In genomic region chr17:32870027-32870670, GRCh38 we compare ENCODE assay signal across 14 cellular contexts. TPM values are rescaled to one million over a fixed set of nuclear protein-coding genes. Genes with fewer than 3 reads are reported as not detected.
DNase-seq lines count a peak whose midpoint lies in the region; ATAC-seq and TF ChIP-seq lines count a peak whose summit lies in the region.
"Had no signal": no experiment of that assay in that cellular context is flagged by ENCODE, and none has a peak within 500 bp of the region (broad histone marks: within the 10 kb centered on the region; RNA-seq: fewer than 3 reads in every experiment).

No MANE protein-coding gene starts in this region.

- H3K9me3 Mint-ChIP-seq in chondrocyte (ENCODE audit: low read depth) (peaks cover 3% of the 10 kb centered on the region), type B pancreatic cell (no peaks in the 10 kb centered on the region)

- TF ChIP-seq CTCF in chondrocyte (IDR thresholded peaks at IDR 0.05) (no peak), type B pancreatic cell (conservative IDR thresholded peaks at IDR 0.05) (no peak)

- H3K27me3 Mint-ChIP-seq in chondrocyte (ENCODE audit: low read depth) (no peaks in the 10 kb centered on the region), type B pancreatic cell (no peaks in the 10 kb centered on the region)

- no peaks in the 10 kb centered on the region for H3K36me3 ChIP-seq in skeletal muscle satellite cell (ENCODE audit: insufficient read depth, low read length)

- peaks cover 77% of the 10 kb centered on the region for H3K4me1 Mint-ChIP-seq in chondrocyte (ENCODE audit: low read depth)
- H3K4me1 Mint-ChIP-seq in type B pancreatic cell (ENCODE audit: unreplicated experiment): peaks cover 4% of the 10 kb centered on the region

- H3K4me3 ChIP-seq in right cardiac atrium (ENCODE audit: low read length): no peak overlapping the region
- H3K4me3 ChIP-seq in skeletal muscle satellite cell (ENCODE audit: low read length): no peak overlapping the region

- peak overlapping the region; percentile 51 for H3K4me2 ChIP-seq in skeletal muscle satellite cell (ENCODE audit: low read length)

- peak; percentile 73 to 80 for ATAC-seq in right cardiac atrium
- no peak for ATAC-seq in HG03520 (IDR thresholded peaks at IDR 0.05; ENCODE audit: unreplicated experiment)
- ATAC-seq in HG02870 (IDR thresholded peaks at IDR 0.05; ENCODE audit: unreplicated experiment): no peak
- ATAC-seq: activated CD4-positive, CD25-positive, alpha-beta regulatory T cell treated with anti-CD3 and anti-CD28 coated beads, Interleukin-2, amount 50 U/mL, for 24 hours had no signal

- H3K27me3 ChIP-seq in right cardiac atrium (ENCODE audit: control insufficient read depth, insufficient read depth) (no peaks in the 10 kb centered on the region), skeletal muscle satellite cell (ENCODE audit: control insufficient read depth, insufficient read depth, low read length) (no peaks in the 10 kb centered on the region)

- DNase-seq in AG20443 (ENCODE audit: low spot score) (peak; percentile 49), chondrocyte (ENCODE audit: low spot score) (no peak), right cardiac atrium (peak in 1 of 3 donors; percentile 20), type B pancreatic cell (ENCODE audit: extremely low spot score, unreplicated experiment) (no peak), DMS53 (lab: John Stamatoyannopoulos, UW) (no peak)
- DNase-seq: activated T-cell treated with anti-CD3 and anti-CD28 coated beads, Interleukin-2, amount 50 U/mL, for 48 hours; anterior cingulate cortex; DMS 273 treated with DMSO at 0.1 percent for 48 hours; MV-4-11; NCI-H2171 treated with DMSO at 0.1 percent for 48 hours had no signal

- H3K9me3 ChIP-seq in right cardiac atrium (ENCODE audit: control insufficient read depth, low read length): no peaks in the 10 kb centered on the region
- no peaks in the 10 kb centered on the region for H3K9me3 ChIP-seq in skeletal muscle satellite cell (replicated peaks; ENCODE audit: low read length)

- H3K4me3 Mint-ChIP-seq in chondrocyte (ENCODE audit: unreplicated experiment) (peak overlapping the region; percentile 48), type B pancreatic cell (no peak overlapping the region)

- no peak overlapping the region for H3K9ac ChIP-seq in skeletal muscle satellite cell (ENCODE audit: low read depth, low read length)

- H3K27ac ChIP-seq in right cardiac atrium (ENCODE audit: low read length): peak overlapping the region; percentile 42

- intact Hi-C loops in right cardiac atrium (cut with DNase I): loop anchor here in 2 of 4 donors (10.0 kb wide), 2 partner anchors 55 to 85 kb away; partner anchors contain the start of gene TMEM98 (in 1 of the 2)

- WGBS in right cardiac atrium: 13% methylated on average over 3 of the region's 3 CpGs

- peaks cover 3% of the 10 kb centered on the region for H3K36me3 Mint-ChIP-seq in chondrocyte (ENCODE audit: low read depth)
- no peaks in the 10 kb centered on the region for H3K36me3 Mint-ChIP-seq in type B pancreatic cell

- H3K27ac Mint-ChIP-seq in chondrocyte (ENCODE audit: unreplicated experiment) (peak overlapping the region; percentile 93), type B pancreatic cell (no peak overlapping the region)

- peaks cover 5% of the 10 kb centered on the region for H3K4me1 ChIP-seq in right cardiac atrium (ENCODE audit: control insufficient read depth, insufficient read depth, low read length)
- H3K4me1 ChIP-seq in skeletal muscle satellite cell (ENCODE audit: control insufficient read depth, insufficient read depth, low read length): peaks cover 22% of the 10 kb centered on the region

RNA-seq across cellular contexts. Expression of gene MYO1D, which starts 6.8 kb away (rescaled TPM):
- total RNA-seq in chondrocyte (96.5 to 113 TPM (median 107 TPM) in 3 replicates), right cardiac atrium (10 to 100 TPM in 3 of 4 donors, 1 to 10 TPM in 1; 9.8 to 17.0 (median 10.4) TPM), type B pancreatic cell (ENCODE audit: low replicate concordance) (24.9 and 46.7 TPM in 2 replicates)
- 5.8 TPM for polyA plus RNA-seq in right cardiac atrium
- total RNA-seq in skeletal muscle satellite cell (2012; rRNA removed): 5.8 and 14.6 TPM in 2 replicates

RNA-seq across cellular contexts. Expression of gene TMEM98, which starts 57.8 kb away (rescaled TPM):
- total RNA-seq in chondrocyte: 65.0 to 75.4 TPM (median 68.8 TPM) in 3 replicates
- 10 to 100 TPM; 29.7 to 42.7 (median 39.4) TPM for total RNA-seq in right cardiac atrium
- 27.6 TPM for polyA plus RNA-seq in right cardiac atrium
- 16.2 and 52.9 TPM in 2 replicates for total RNA-seq in skeletal muscle satellite cell (2012; rRNA removed)
- total RNA-seq in type B pancreatic cell (ENCODE audit: low replicate concordance): 87.0 and 161 TPM in 2 replicates

Comparison
In these comparisons a context has a peak if more than half of its experiments do, and no peak if none do; other contexts are left out.
1. ATAC-seq: peak in right cardiac atrium (2 of 2); none in HG03520 (single experiment) and HG02870 (single experiment).